In genomic region chr3:62188547-62189375, GRCh38 we compare ENCODE assay signal across 8 cellular contexts.
A peak's percentile ranks its signal among the peaks of the same experiment; 100 is the strongest.
DNase-seq lines count a peak whose midpoint lies in the region; ATAC-seq and TF ChIP-seq lines count a peak whose summit lies in the region.

No MANE protein-coding gene starts in this region.

- no peaks in the 10 kb centered on the region for H3K79me2 ChIP-seq in ACC112 (ENCODE audit: control insufficient read depth, insufficient read depth, low read length, unreplicated experiment)

- peak; percentile 87 for ATAC-seq in GM18511 (IDR thresholded peaks at IDR 0.05; ENCODE audit: unreplicated experiment)
- peak; percentile 88 for ATAC-seq in HG03103 (IDR thresholded peaks at IDR 0.05; ENCODE audit: low read depth, unreplicated experiment)
- ATAC-seq in right lobe of liver = peak; percentile 76 to 83 (median 80)

- peak; percentile 68 to 87 (median 78) for TF ChIP-seq CTCF in right lobe of liver (IDR thresholded peaks at IDR 0.05)

- 3% methylated on average over 18 of the region's 18 CpGs for WGBS in right lobe of liver (ENCODE audit: insufficient coverage, low coverage, low lambda C conversion rate, missing lambda C conversion rate)

- no peak for TF ChIP-seq POLR2A in right lobe of liver (IDR thresholded peaks at IDR 0.05)

- H3K36me3 ChIP-seq in ACC112 (ENCODE audit: insufficient read depth, low read length) (no peaks in the 10 kb centered on the region), right lobe of liver (no peaks in the 10 kb centered on the region)

- peak overlapping the region; percentile 20 for H2AFZ ChIP-seq in ACC112 (ENCODE audit: low read length, unreplicated experiment)

- H3K4me1 ChIP-seq in ACC112 (ENCODE audit: control insufficient read depth, insufficient read depth, low read length, unreplicated experiment) (peaks cover 9% of the 10 kb centered on the region), right lobe of liver (peaks cover 0 to 19% (median 0%) of the 10 kb centered on the region in 4 donors)

- H3K9me3 ChIP-seq in right lobe of liver = no peaks in the 10 kb centered on the region

- H3K27me3 ChIP-seq in ACC112 (ENCODE audit: insufficient read depth, low read length) (no peaks in the 10 kb centered on the region), right lobe of liver (no peaks in the 10 kb centered on the region)

- H3K27ac ChIP-seq in ACC112 (ENCODE audit: low read depth, low read length) = no peak overlapping the region
- H3K27ac ChIP-seq in cingulate gyrus (ENCODE audit: low read depth, low read length) = peak overlapping the region; percentile 69
- no peak overlapping the region for H3K27ac ChIP-seq in right lobe of liver

- DNase-seq in NCI-H446 (lab: John Stamatoyannopoulos, UW) (peak; percentile 67), right lobe of liver (peak; percentile 62 to 72 (median 67))
- peak; percentile 40 to 61 for DNase-seq in activated CD4-positive, alpha-beta T cell treated with anti-CD3 and anti-CD28 coated beads for 24 hours (ENCODE audit: low read depth in 2 of 2)
- peak; percentile 33 to 53 (median 36) for DNase-seq in stimulated activated CD4-positive, alpha-beta T cell treated with anti-CD3 and anti-CD28 coated beads, TNF-alpha, amount 100 ng/mL, for 24 hours (ENCODE audit: low read depth in 3 of 3)

- H3K4me3 ChIP-seq in ACC112 (ENCODE audit: low read depth, low read length) (peak overlapping the region; percentile 65), right lobe of liver (no peak overlapping the region)

- intact Hi-C loops in right lobe of liver (cut with DNase I) = loop anchor here (5.0 to 10.0 kb wide), 2 partner anchors 324 to 626 kb away; partner anchors contain the start of gene PTPRG (in 1 of the 2)
